In genomic region chr3:196942915-196943277, GRCh38 we compare ENCODE assay signal across 8 cellular contexts. TPM values are rescaled to one million over a fixed set of nuclear protein-coding genes. Genes with fewer than 3 reads are reported as not detected.
DNase-seq lines count a peak whose midpoint lies in the region; ATAC-seq and TF ChIP-seq lines count a peak whose summit lies in the region.

No MANE protein-coding gene starts in this region.

- peaks cover 10% of the 10 kb centered on the region; the same call in 1 of the 2 replicates for H3K36me3 ChIP-seq in SU-DHL-6 (ENCODE audit: low read length)
- peaks cover 14 to 48% (median 35%) of the 10 kb centered on the region in 4 donors for H3K36me3 ChIP-seq in esophagus muscularis mucosa

- TF ChIP-seq CTCF in SU-DHL-6 (IDR thresholded peaks at IDR 0.05; ENCODE audit: insufficient read depth, low read length, poor library complexity, severe bottlenecking), result no peak
- no peak for TF ChIP-seq CTCF in esophagus muscularis mucosa (IDR thresholded peaks at IDR 0.05)

- H3K27me3 ChIP-seq in SU-DHL-6 (ENCODE audit: low read length) (no peaks in the 10 kb centered on the region), esophagus muscularis mucosa (peaks cover 0 to 6% (median 0%) of the 10 kb centered on the region in 4 donors)

- peak overlapping the region; percentile 95 to 97 for H3K27ac Mint-ChIP-seq in natural killer cell treated with Interleukin-12 subunit alpha and Interleukin-12 subunit beta and Interleukin-15 and Interleukin-18, amount 100 ng/mL, for 72 hours

- H2AFZ ChIP-seq in SU-DHL-6 (ENCODE audit: low read depth, low read length, severe bottlenecking), result peak overlapping the region; percentile 69

- H3K79me2 ChIP-seq in SU-DHL-6 (ENCODE audit: insufficient read depth, low read length), result peaks cover 56% of the 10 kb centered on the region

- TF ChIP-seq POLR2A in esophagus muscularis mucosa (IDR thresholded peaks at IDR 0.05; ENCODE audit: low read depth), result no peak

- H3K36me3 Mint-ChIP-seq in natural killer cell treated with Interleukin-12 subunit alpha and Interleukin-12 subunit beta and Interleukin-15 and Interleukin-18, amount 100 ng/mL, for 72 hours, result peaks cover 14% of the 10 kb centered on the region

- H3K9me3 Mint-ChIP-seq in natural killer cell treated with Interleukin-12 subunit alpha and Interleukin-12 subunit beta and Interleukin-15 and Interleukin-18, amount 100 ng/mL, for 72 hours, result no peaks in the 10 kb centered on the region

- H3K9ac ChIP-seq in SU-DHL-6 (ENCODE audit: low read length), result peak overlapping the region; percentile 99

- ATAC-seq in HG03060 (IDR thresholded peaks at IDR 0.05; ENCODE audit: low read depth, unreplicated experiment), result peak; percentile 4
- peak; percentile 1 to 17 for ATAC-seq in natural killer cell treated with Interleukin-12 subunit alpha and Interleukin-12 subunit beta and Interleukin-15 and Interleukin-18, amount 100 ng/mL, for 72 hours

- peaks cover 2% of the 10 kb centered on the region; the same call in 1 of the 2 replicates for H4K20me1 ChIP-seq in SU-DHL-6 (ENCODE audit: low read depth, low read length)

- H3K9me3 ChIP-seq in SU-DHL-6 (ENCODE audit: insufficient read depth, low read length) (no peaks in the 10 kb centered on the region), esophagus muscularis mucosa (no peaks in the 10 kb centered on the region)

- H3K4me1 ChIP-seq in esophagus muscularis mucosa, result peaks cover 22 to 40% (median 36%) of the 10 kb centered on the region in 4 donors

- 0% methylated on average over 16 of the region's 25 CpGs for WGBS in esophagus muscularis mucosa

- no peak for TF ChIP-seq EP300 in esophagus muscularis mucosa (IDR thresholded peaks at IDR 0.05)

- peaks cover 35 to 42% of the 10 kb centered on the region in 2 donors for H3K4me1 Mint-ChIP-seq in natural killer cell treated with Interleukin-12 subunit alpha and Interleukin-12 subunit beta and Interleukin-15 and Interleukin-18, amount 100 ng/mL, for 72 hours (ENCODE audit: low read depth in 2 of 2)

- H3K9me2 ChIP-seq in SU-DHL-6 (replicated peaks; ENCODE audit: insufficient read depth, low read length), result no peaks in the 10 kb centered on the region

- peaks cover 9% of the 10 kb centered on the region for H3F3A ChIP-seq in SU-DHL-6 (ENCODE audit: insufficient read depth)

- H3K4me3 Mint-ChIP-seq in natural killer cell treated with Interleukin-12 subunit alpha and Interleukin-12 subunit beta and Interleukin-15 and Interleukin-18, amount 100 ng/mL, for 72 hours, result peak overlapping the region; percentile 99

- peak overlapping the region; percentile 84 for H3K4me2 ChIP-seq in SU-DHL-6 (ENCODE audit: low read depth, low read length, poor library complexity, severe bottlenecking)

- H3K4me3 ChIP-seq in SU-DHL-6 (ENCODE audit: insufficient read depth, low read length, poor library complexity, severe bottlenecking) (peak overlapping the region; percentile 94), esophagus muscularis mucosa (peak overlapping the region; percentile 78 to 100 (median 90))

- DNase-seq in NCI-H2196 treated with DMSO at 0.1 percent for 48 hours (lab: John Stamatoyannopoulos, UW; ENCODE audit: unreplicated experiment) (peak; percentile 37), NCI-H2196 (lab: John Stamatoyannopoulos, UW; ENCODE audit: unreplicated experiment) (no peak), esophagus muscularis mucosa (ENCODE audit: extremely low spot score) (no peak), HuH-7.5 (ENCODE audit: low spot score) (no peak), GM19240 (ENCODE audit: insufficient read length, low spot score) (no peak)
- no peak for DNase-seq in natural killer cell treated with Interleukin-12 subunit alpha and Interleukin-12 subunit beta and Interleukin-15 and Interleukin-18, amount 100 ng/mL, for 72 hours (ENCODE audit: low spot score)

- intact Hi-C loops in esophagus muscularis mucosa (cut with DNase I), result loop anchor here (5.0 kb wide), 2 partner anchors 76 to 376 kb away; partner anchors contain the start of genes FBXO45, SENP5 and WDR53

- no peak overlapping the region for H3K27ac ChIP-seq in SU-DHL-6 (ENCODE audit: low read depth, low read length)
- H3K27ac ChIP-seq in esophagus muscularis mucosa (replicated peaks in 1 of 4), result peak overlapping the region; percentile 88 to 97 (median 89)

- H3K27me3 Mint-ChIP-seq in natural killer cell treated with Interleukin-12 subunit alpha and Interleukin-12 subunit beta and Interleukin-15 and Interleukin-18, amount 100 ng/mL, for 72 hours, result no peaks in the 10 kb centered on the region

RNA-seq across cellular contexts. Expression of gene NCBP2, which starts 0.6 kb away (rescaled TPM):
- total RNA-seq in esophagus muscularis mucosa, result 10 to 100 TPM; 37.8 to 54.3 (median 45.8) TPM
- total RNA-seq in natural killer cell treated with Interleukin-12 subunit alpha and Interleukin-12 subunit beta and Interleukin-15 and Interleukin-18, amount 100 ng/mL, for 72 hours, result 10 to 100 TPM; 78.1 to 82.8 TPM

RNA-seq across cellular contexts. Expression of gene PIGZ, which starts 25.7 kb away (rescaled TPM):
- 10 to 100 TPM; 12.9 to 18.2 (median 15.4) TPM for total RNA-seq in esophagus muscularis mucosa
- 1 to 10 TPM; 1.4 to 1.5 TPM for total RNA-seq in natural killer cell treated with Interleukin-12 subunit alpha and Interleukin-12 subunit beta and Interleukin-15 and Interleukin-18, amount 100 ng/mL, for 72 hours

Comparison
In these comparisons a context has a peak if more than half of its experiments do, and no peak if none do; other contexts are left out.
1. RNA of gene PIGZ, which starts 25.7 kb away (total RNA-seq): 12.9 to 18.2 TPM in esophagus muscularis mucosa; 1.4 to 1.5 TPM in natural killer cell treated with Interleukin-12 subunit alpha and Interleukin-12 subunit beta and Interleukin-15 and Interleukin-18, amount 100 ng/mL, for 72 hours; every median in the first group is over 4 times any median in the second.